Comparison of ENCODE assay signal across 19 cellular contexts in the genomic region with DNA sequence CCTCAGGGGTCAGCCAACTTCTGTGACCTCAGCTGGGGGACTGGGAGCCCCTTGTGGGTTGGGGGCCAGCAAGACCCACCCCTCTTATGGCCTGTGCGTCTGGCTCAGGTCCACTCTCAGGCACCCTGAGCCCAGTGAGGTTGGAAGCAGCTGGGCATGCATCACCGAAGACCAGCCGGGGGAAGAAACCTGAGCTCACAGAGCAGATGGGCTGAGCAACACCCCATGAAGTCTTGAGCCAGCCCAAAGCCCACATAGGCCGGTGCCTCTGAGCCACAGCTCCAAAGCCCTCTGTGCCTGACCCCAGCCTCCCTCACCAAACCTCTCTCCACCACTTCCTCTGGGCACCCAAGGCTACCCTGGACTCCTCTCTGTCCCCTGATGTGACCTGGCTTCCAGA.
"Had no signal": no experiment of that assay in that cellular context is flagged by ENCODE, and none has a peak within 500 bp of the region (broad histone marks: within the 10 kb centered on the region; RNA-seq: fewer than 3 reads in every experiment).

No MANE protein-coding gene starts in this region.

- H3K36me3 Mint-ChIP-seq: immature natural killer cell; naive thymus-derived CD8-positive, alpha-beta T cell; type B pancreatic cell had no signal

- H3K9me3 Mint-ChIP-seq: dendritic cell treated with granulocyte-macrophage colony-stimulating factor and Interleukin-4, amounts not matched to agents 40 ng/mL and 50 ng/mL, for 4 days; effector memory CD8-positive, alpha-beta T cell; immature natural killer cell; naive thymus-derived CD8-positive, alpha-beta T cell; neural crest cell; type B pancreatic cell had no signal

- DNase-seq: effector memory CD8-positive, alpha-beta T cell; gastrocnemius medialis; immature natural killer cell; kidney; left cardiac atrium; mesendoderm; naive thymus-derived CD8-positive, alpha-beta T cell; nucleus accumbens; ovary; sigmoid colon; small intestine; stimulated activated CD4-positive, alpha-beta T cell treated with anti-CD3 and anti-CD28 coated beads, Interleukin-12 subunit alpha, Interleukin-12 subunit beta, amount 100 ng/mL, for 4 hours; stimulated activated naive CD4-positive, alpha-beta T cell treated with Interleukin-2 at 50 U/mL for 16 hours had no signal

- H3K27ac ChIP-seq: epithelial cell of prostate, esophagus muscularis mucosa, gastrocnemius medialis, ovary, right atrium auricular region, sigmoid colon had no signal

- H3K9me3 ChIP-seq: esophagus muscularis mucosa, gastrocnemius medialis, ovary, right atrium auricular region, sigmoid colon had no signal

- H3K4me3 Mint-ChIP-seq: dendritic cell treated with granulocyte-macrophage colony-stimulating factor and Interleukin-4, amounts not matched to agents 40 ng/mL and 50 ng/mL, for 4 days; effector memory CD8-positive, alpha-beta T cell; immature natural killer cell; naive thymus-derived CD8-positive, alpha-beta T cell; neural crest cell; type B pancreatic cell had no signal

- H3K4me1 Mint-ChIP-seq: immature natural killer cell, neural crest cell had no signal

- H3K27me3 ChIP-seq: ovary, right atrium auricular region, sigmoid colon had no signal

- ATAC-seq: effector memory CD8-positive, alpha-beta T cell; gastrocnemius medialis; left cardiac atrium; naive thymus-derived CD8-positive, alpha-beta T cell had no signal

- H3K27ac Mint-ChIP-seq: dendritic cell treated with granulocyte-macrophage colony-stimulating factor and Interleukin-4, amounts not matched to agents 40 ng/mL and 50 ng/mL, for 4 days; effector memory CD8-positive, alpha-beta T cell; immature natural killer cell; type B pancreatic cell had no signal
